29 cellular contexts compared by ENCODE assay signal in genomic region chr20:22904411-22904810, GRCh38.
"Had no signal": no experiment of that assay in that cellular context is flagged by ENCODE, and none has a peak within 500 bp of the region (broad histone marks: within the 10 kb centered on the region; RNA-seq: fewer than 3 reads in every experiment).

No MANE protein-coding gene starts in this region.

- H3K27ac ChIP-seq: adrenal gland, body of pancreas, PC-9 had no signal

- H3K4me3 Mint-ChIP-seq: activated CD4-positive, alpha-beta T cell treated with anti-CD3 and anti-CD28 coated beads, Interleukin-2, amount 10 ng/mL, durations not matched to agents 24 days and 14 days; activated CD8-positive, alpha-beta T cell treated with anti-CD3 and anti-CD28 coated beads for 36 hours; activated naive CD4-positive, alpha-beta T cell treated with anti-CD3 and anti-CD28 coated beads, Interleukin-2, amount 50 U/mL, for 24 hours; activated naive CD8-positive, alpha-beta T cell treated with anti-CD3 and anti-CD28 coated beads, Interleukin-2, amount 10 ng/mL, durations not matched to agents 7 days and 5 days; activated T-cell treated with anti-CD3 and anti-CD28 coated beads, Interleukin-2, amount 50 U/mL, for 24 hours had no signal

- H3K9me3 ChIP-seq: adrenal gland, MG63 had no signal

- H3K4me3 ChIP-seq: adrenal gland, body of pancreas, breast epithelium, MG63, PC-9 had no signal

- H3K4me1 ChIP-seq: adrenal gland, body of pancreas, breast epithelium had no signal

- H3K36me3 ChIP-seq: adrenal gland, breast epithelium, MG63 had no signal

- DNase-seq: activated CD4-positive, alpha-beta T cell treated with anti-CD3 and anti-CD28 coated beads, Interleukin-2, amount 10 ng/mL, durations not matched to agents 24 days and 14 days; activated CD4-positive, alpha-beta T cell treated with anti-CD3 and anti-CD28 coated beads, Interleukin-2, amount 50 U/mL, for 4 hours; activated CD8-positive, alpha-beta T cell treated with anti-CD3 and anti-CD28 coated beads for 36 hours; activated gamma-delta T cell; activated naive CD4-positive, alpha-beta T cell treated with Interleukin-2 at 50 U/mL for 16 hours; activated naive CD8-positive, alpha-beta T cell treated with anti-CD3 and anti-CD28 coated beads, Interleukin-2, amount 10 ng/mL, durations not matched to agents 7 days and 5 days; activated T-cell treated with anti-CD3 and anti-CD28 coated beads, Interleukin-2, amount 50 U/mL, for 24 hours; adrenal gland; body of pancreas; cerebellar nuclear complex; NCI-H1048; NCI-H1105 treated with DMSO at 0.1 percent for 48 hours; NCI-H1436 treated with DMSO at 0.1 percent for 48 hours; NCI-H1694 treated with DMSO at 0.1 percent for 48 hours; NCI-H2029; NCI-H345; NCI-H524 treated with DMSO at 0.1 percent for 48 hours; PC-9; Right ventricle myocardium superior; SW 1271; T-helper 1 cell; T-helper 2 cell; T-helper 9 cell had no signal

- H3K4me1 Mint-ChIP-seq: activated naive CD4-positive, alpha-beta T cell treated with anti-CD3 and anti-CD28 coated beads, Interleukin-2, amount 50 U/mL, for 24 hours; activated naive CD8-positive, alpha-beta T cell treated with anti-CD3 and anti-CD28 coated beads, Interleukin-2, amount 10 ng/mL, durations not matched to agents 7 days and 5 days had no signal

- H3K27me3 Mint-ChIP-seq: activated CD4-positive, alpha-beta T cell treated with anti-CD3 and anti-CD28 coated beads, Interleukin-2, amount 10 ng/mL, durations not matched to agents 24 days and 14 days; activated naive CD8-positive, alpha-beta T cell treated with anti-CD3 and anti-CD28 coated beads, Interleukin-2, amount 10 ng/mL, durations not matched to agents 7 days and 5 days; activated T-cell treated with anti-CD3 and anti-CD28 coated beads, Interleukin-2, amount 50 U/mL, for 24 hours had no signal

- ATAC-seq: activated CD8-positive, alpha-beta T cell treated with anti-CD3 and anti-CD28 coated beads for 36 hours; body of pancreas had no signal

- H3K27ac Mint-ChIP-seq: activated CD4-positive, alpha-beta T cell treated with anti-CD3 and anti-CD28 coated beads, Interleukin-2, amount 10 ng/mL, durations not matched to agents 24 days and 14 days; activated CD8-positive, alpha-beta T cell treated with anti-CD3 and anti-CD28 coated beads for 36 hours; activated naive CD4-positive, alpha-beta T cell treated with anti-CD3 and anti-CD28 coated beads, Interleukin-2, amount 50 U/mL, for 24 hours; activated naive CD8-positive, alpha-beta T cell treated with anti-CD3 and anti-CD28 coated beads, Interleukin-2, amount 10 ng/mL, durations not matched to agents 7 days and 5 days; activated T-cell treated with anti-CD3 and anti-CD28 coated beads, Interleukin-2, amount 50 U/mL, for 24 hours; activated T-helper 2 cell treated with anti-CD3 and anti-CD28 coated beads, Interferon-gamma antibody, Interleukin-2, Interleukin-4, amounts not matched to agents 10 μg/mL and 5 μg/mL and 100 μg/mL, durations not matched to agents 14 hours and 24 hours and 36 hours had no signal

- H3K4me2 ChIP-seq: PC-9 had no signal

- H2AFZ ChIP-seq: PC-9 had no signal

- FAIRE-seq: astrocyte, RCC 7860 had no signal

- H3K27me3 ChIP-seq: body of pancreas, breast epithelium, MG63 had no signal

- H3K36me3 Mint-ChIP-seq: activated naive CD4-positive, alpha-beta T cell treated with anti-CD3 and anti-CD28 coated beads, Interleukin-2, amount 50 U/mL, for 24 hours; activated naive CD8-positive, alpha-beta T cell treated with anti-CD3 and anti-CD28 coated beads, Interleukin-2, amount 10 ng/mL, durations not matched to agents 7 days and 5 days had no signal
